ENCODE assay signal across 8 cellular contexts in the genomic region with DNA sequence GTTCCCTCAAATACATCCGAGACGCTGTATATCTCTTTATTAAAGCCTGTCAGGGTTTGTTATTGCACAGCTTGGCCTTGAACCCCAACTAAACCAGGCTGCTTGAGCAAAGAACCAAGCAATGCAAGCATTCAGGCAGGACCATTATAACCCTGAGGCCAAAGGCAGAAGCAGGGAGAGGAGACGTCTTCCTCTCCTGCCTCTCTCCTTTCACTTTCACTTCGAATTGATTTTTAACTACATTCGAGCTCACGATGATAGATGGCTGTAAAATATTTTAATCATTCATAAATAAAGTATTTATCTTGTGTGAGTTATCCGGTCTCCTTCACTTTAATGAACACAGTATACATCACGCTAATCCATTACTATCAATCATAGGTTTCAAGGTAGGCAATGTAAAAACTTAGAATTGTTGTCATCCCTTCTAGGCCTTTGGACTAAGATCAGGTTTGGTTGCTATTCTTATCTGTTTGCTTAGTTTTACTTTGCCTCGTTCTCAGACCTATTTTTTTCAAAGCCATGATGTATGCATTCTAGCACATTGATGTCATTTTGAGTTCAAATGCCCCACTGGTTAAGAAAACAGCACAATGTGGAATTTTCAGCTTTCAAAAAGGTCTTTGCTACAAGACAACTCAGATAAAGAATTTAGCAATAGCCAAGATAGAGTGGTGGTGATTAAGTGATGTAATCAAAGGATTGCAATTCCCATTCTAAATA.
DNase-seq lines count a peak whose midpoint lies in the region; ATAC-seq and TF ChIP-seq lines count a peak whose summit lies in the region.

No MANE protein-coding gene starts in this region.

- TF ChIP-seq CTCF in Loucy (conservative IDR thresholded peaks at IDR 0.05; ENCODE audit: low read length) (no peak), cardiac fibroblast (IDR thresholded peaks at IDR 0.05; ENCODE audit: low read depth, low read length) (no peak), natural killer cell (IDR thresholded peaks at IDR 0.05) (no peak)

- H3K27me3 ChIP-seq in Loucy (ENCODE audit: insufficient read depth, low read length, poor library complexity, severe bottlenecking): no peaks in the 10 kb centered on the region

- H3K4me1 ChIP-seq in Loucy (ENCODE audit: insufficient read depth, low read length, poor library complexity, severe bottlenecking): peaks cover 12% of the 10 kb centered on the region

- no peaks in the 10 kb centered on the region for H3K9me3 Mint-ChIP-seq in natural killer cell

- no peaks in the 10 kb centered on the region for H4K20me1 ChIP-seq in Loucy (ENCODE audit: insufficient read depth, low read length, poor library complexity, severe bottlenecking)

- no peaks in the 10 kb centered on the region for H3K79me2 ChIP-seq in Loucy (ENCODE audit: insufficient read depth, low read length)

- no peaks in the 10 kb centered on the region for H3F3A ChIP-seq in Loucy (ENCODE audit: low read depth)

- H3K9me3 ChIP-seq in Loucy (ENCODE audit: insufficient read depth, low read depth, low read length): no peaks in the 10 kb centered on the region

- peaks cover 31 to 41% of the 10 kb centered on the region in 2 donors for H3K4me1 Mint-ChIP-seq in natural killer cell

- no peaks in the 10 kb centered on the region for H3K36me3 ChIP-seq in Loucy (ENCODE audit: insufficient read depth, low read length)

- peak overlapping the region; percentile 93 for H3K4me2 ChIP-seq in Loucy (ENCODE audit: low read depth, low read length, poor library complexity, severe bottlenecking)

- H3K27ac Mint-ChIP-seq in natural killer cell: peak overlapping the region; percentile 76 to 91

- peak overlapping the region; percentile 90 for H3K4me3 Mint-ChIP-seq in natural killer cell

- intact Hi-C loops in natural killer cell (cut with micrococcal nuclease): no loop called here

- H3K9ac ChIP-seq in Loucy (ENCODE audit: low read depth, low read length, poor library complexity, severe bottlenecking): peak overlapping the region; percentile 51

- no peaks in the 10 kb centered on the region for H3K9me2 ChIP-seq in Loucy (replicated peaks; ENCODE audit: low read depth, low read length)

- peak overlapping the region; percentile 98 for H2AFZ ChIP-seq in Loucy (ENCODE audit: low read length)

- no peaks in the 10 kb centered on the region for H3K27me3 Mint-ChIP-seq in natural killer cell (ENCODE audit: low read depth in 2 of 2)

- DNase-seq in cardiac fibroblast (ENCODE audit: low read depth in 2 of 2) (peak; percentile 48 to 54), natural killer cell (no peak), GF-D8 (lab: John Stamatoyannopoulos, UW) (no peak), middle frontal gyrus (ENCODE audit: extremely low spot score, low spot score) (no peak)

- H3K4me3 ChIP-seq in Loucy (ENCODE audit: low read length, poor library complexity, severe bottlenecking) (peak overlapping the region; percentile 79), cardiac fibroblast (replicated peaks in 1 of 2; ENCODE audit: low read depth in 2 of 2, low read length in 2 of 2) (peak overlapping the region in 1 of 2 donors; percentile 39)

- no peaks in the 10 kb centered on the region for H3K36me3 Mint-ChIP-seq in natural killer cell

- ATAC-seq in GM19035 (IDR thresholded peaks at IDR 0.05; ENCODE audit: unreplicated experiment) (peak; percentile 49), natural killer cell (peak; percentile 70 to 75 (median 74)), HG02970 (IDR thresholded peaks at IDR 0.05; ENCODE audit: low FRiP score, unreplicated experiment) (no peak), HG03025 (IDR thresholded peaks at IDR 0.05; ENCODE audit: low FRiP score, unreplicated experiment) (no peak)

Comparison
In these comparisons a context has a peak if more than half of its experiments do, and no peak if none do; other contexts are left out.
1. ATAC-seq: peak in GM19035 (single experiment) and natural killer cell (3 of 3); none in HG02970 (single experiment) and HG03025 (single experiment).
2. DNase-seq: peak in cardiac fibroblast (2 of 2); none in natural killer cell (single experiment), GF-D8 (single experiment) and middle frontal gyrus (single experiment).